21 cellular contexts compared by ENCODE assay signal in genomic region chr2:189849550-189849949, GRCh38.
DNase-seq lines count a peak whose midpoint lies in the region; ATAC-seq, FAIRE-seq and TF ChIP-seq lines count a peak whose summit lies in the region.
"Had no signal": no experiment of that assay in that cellular context is flagged by ENCODE, and none has a peak within 500 bp of the region (broad histone marks: within the 10 kb centered on the region; RNA-seq: fewer than 3 reads in every experiment).

No MANE protein-coding gene starts in this region.

- dilution Hi-C loops in keratinocyte (cut with MboI; ENCODE audit: extremely low pct_ligation_motif_present, low sequenced_read_pairs): no loop called here

- H3K36me3 ChIP-seq in PC-3 (ENCODE audit: low read depth, low read length) (no peaks in the 10 kb centered on the region), endodermal cell (ENCODE audit: control insufficient read depth, insufficient read depth, low read length) (peaks cover 55% of the 10 kb centered on the region), keratinocyte (ENCODE audit: control insufficient read depth in 2 of 2, extremely low read depth in 1 of 2, insufficient read depth in 2 of 2, low read length in 2 of 2) (no peaks in the 10 kb centered on the region), esophagus squamous epithelium (peaks cover 0 to 58% (median 0%) of the 10 kb centered on the region in 3 donors)

- H3K18ac ChIP-seq in H9 (ENCODE audit: insufficient read length, low read depth, low read length): no peak overlapping the region

- no peak overlapping the region for H3K27ac ChIP-seq in H9 (ENCODE audit: insufficient read length, low read depth, low read length)
- H3K27ac ChIP-seq in PC-3 (ENCODE audit: low read length): no peak overlapping the region
- H3K27ac ChIP-seq in endodermal cell (ENCODE audit: low read depth, low read length): no peak overlapping the region
- H3K27ac ChIP-seq in keratinocyte (ENCODE audit: control insufficient read depth, insufficient read depth, low read length): no peak overlapping the region
- H3K27ac ChIP-seq in esophagus squamous epithelium: no peak overlapping the region
- H3K27ac ChIP-seq: A549, HL-60 had no signal

- H3K4me3 ChIP-seq in PC-3 (ENCODE audit: low read length) (no peak overlapping the region), endodermal cell (ENCODE audit: low read length) (no peak overlapping the region), keratinocyte (ENCODE audit: control insufficient read depth in 2 of 3, extremely low read depth in 1 of 3, insufficient read depth in 2 of 3, low read depth in 1 of 3, low read length in 3 of 3) (no peak overlapping the region), esophagus squamous epithelium (no peak overlapping the region)
- H3K4me3 ChIP-seq: A549 had no signal

- H3K9me2 ChIP-seq in PC-3 (replicated peaks; ENCODE audit: low read length): no peaks in the 10 kb centered on the region

- no peak overlapping the region for H3T11ph ChIP-seq in H9 (ENCODE audit: low read length)

- H3K79me2 ChIP-seq in H9 (ENCODE audit: insufficient read depth, low read length): no peaks in the 10 kb centered on the region
- H3K79me2 ChIP-seq in PC-3 (ENCODE audit: low read length): no peaks in the 10 kb centered on the region
- no peaks in the 10 kb centered on the region for H3K79me2 ChIP-seq in keratinocyte (ENCODE audit: control insufficient read depth, insufficient read depth, low read length)

- H3K4me1 ChIP-seq in H9 (ENCODE audit: insufficient read depth, low read length): no peaks in the 10 kb centered on the region; the same call in 1 of the 2 replicates
- no peaks in the 10 kb centered on the region for H3K4me1 ChIP-seq in PC-3 (ENCODE audit: insufficient read depth, low read length)
- peaks cover 2% of the 10 kb centered on the region for H3K4me1 ChIP-seq in endodermal cell (ENCODE audit: control insufficient read depth, insufficient read depth, low read length)
- peaks cover 5% of the 10 kb centered on the region for H3K4me1 ChIP-seq in keratinocyte (ENCODE audit: control insufficient read depth, extremely low read depth, insufficient read depth, low read length)
- H3K4me1 ChIP-seq in esophagus squamous epithelium: no peaks in the 10 kb centered on the region
- H3K4me1 ChIP-seq: BE2C had no signal

- H3K9me3 Mint-ChIP-seq in H9 (no peaks in the 10 kb centered on the region), endodermal cell (no peaks in the 10 kb centered on the region)
- no peaks in the 10 kb centered on the region for H3K9me3 Mint-ChIP-seq in activated naive CD4-positive, alpha-beta T cell treated with anti-CD3 and anti-CD28 coated beads, Interleukin-2, amount 50 U/mL, for 72 hours
- H3K9me3 Mint-ChIP-seq: CD14-positive monocyte; CD8-positive, alpha-beta T cell; HFFc6 had no signal

- no peak for TF ChIP-seq POLR2A in esophagus squamous epithelium (IDR thresholded peaks at IDR 0.05)

- H3K27ac Mint-ChIP-seq in H9 (peak overlapping the region in 2 of 3 experiments; percentile 8 to 67; a peak in 1 of 7 replicates), endodermal cell (peak overlapping the region; percentile 40)
- H3K27ac Mint-ChIP-seq in activated naive CD4-positive, alpha-beta T cell treated with anti-CD3 and anti-CD28 coated beads, Interleukin-2, amount 50 U/mL, for 72 hours: no peak overlapping the region
- H3K27ac Mint-ChIP-seq: CD8-positive, alpha-beta T cell; HFFc6 had no signal

- H3K23ac ChIP-seq in H9 (ENCODE audit: insufficient read length, low read depth, low read length): no peak overlapping the region

- CTCF ChIA-PET in PC-3 (lab: Charles Lee): no interaction called here

- H2BK20ac ChIP-seq in H9 (ENCODE audit: low read depth, low read length, poor library complexity, severe bottlenecking): no peak overlapping the region

- H2AFZ ChIP-seq in H9 (ENCODE audit: low read length) (no peak overlapping the region), PC-3 (ENCODE audit: low read length) (no peak overlapping the region), keratinocyte (ENCODE audit: control insufficient read depth, low read length) (no peak overlapping the region)

- no TSS peak for BruUV-seq in PC-3 (replicated peaks; lab: Mats Ljungman, UMichigan)

- FAIRE-seq in keratinocyte (lab: Jason Lieb, UNC): no peak
- FAIRE-seq: A549, G401.6, GM12891, H1 had no signal

- peak; percentile 49 for ATAC-seq in PC-3
- ATAC-seq in activated naive CD4-positive, alpha-beta T cell treated with anti-CD3 and anti-CD28 coated beads, Interleukin-2, amount 50 U/mL, for 72 hours: no peak
- ATAC-seq in GM21737 (IDR thresholded peaks at IDR 0.05; ENCODE audit: unreplicated experiment): no peak
- ATAC-seq: A549; CD8-positive, alpha-beta T cell had no signal

- H2BK5ac ChIP-seq in H9 (ENCODE audit: insufficient read length, low read length): no peak overlapping the region

- peaks cover 2% of the 10 kb centered on the region for H3K9me1 ChIP-seq in keratinocyte (ENCODE audit: control insufficient read depth, extremely low read depth, insufficient read depth, low read length)

- no peaks in the 10 kb centered on the region for H3K23me2 ChIP-seq in H9 (ENCODE audit: insufficient read length, low read depth, low read length, poor library complexity, severe bottlenecking)

- WGBS in H9 (ENCODE audit: extremely low coverage, insufficient read length, low lambda C conversion rate): no CpG with 5 or more reads among the region's 2 CpGs
- 94% methylated on average over 2 of the region's 2 CpGs; no CpG with 5 or more reads in 1 of the 2 experiments for WGBS in endodermal cell (ENCODE audit: insufficient coverage in 1 of 2, insufficient read length in 1 of 2), 2 experiments
- 38 to 55% methylated on average over 2 of the region's 2 CpGs for WGBS in esophagus squamous epithelium, 2 donors

- H4K20me1 ChIP-seq in H9 (ENCODE audit: control insufficient read depth, insufficient read depth, insufficient read length): no peaks in the 10 kb centered on the region
- no peaks in the 10 kb centered on the region for H4K20me1 ChIP-seq in PC-3 (ENCODE audit: low read length)
- no peaks in the 10 kb centered on the region for H4K20me1 ChIP-seq in keratinocyte (ENCODE audit: control insufficient read depth, extremely low read depth, insufficient read depth, low read length)

- H3F3A ChIP-seq in PC-3 (ENCODE audit: low read length, unreplicated experiment): no peaks in the 10 kb centered on the region

- no peak overlapping the region for H3K4me3 Mint-ChIP-seq in H9
- no peak overlapping the region for H3K4me3 Mint-ChIP-seq in endodermal cell
- H3K4me3 Mint-ChIP-seq: CD14-positive monocyte; CD8-positive, alpha-beta T cell; HFFc6 had no signal

- DNase-seq in H9 (no peak), PC-3 (peak; percentile 19), endodermal cell (no peak), keratinocyte (ENCODE audit: low read depth, low spot score) (peak; percentile 0), esophagus squamous epithelium (lab: John Stamatoyannopoulos, UW) (no peak)
- DNase-seq in activated naive CD4-positive, alpha-beta T cell treated with anti-CD3 and anti-CD28 coated beads, Interleukin-2, amount 50 U/mL, for 72 hours (ENCODE audit: low spot score in 2 of 2): no peak
- DNase-seq: BE2C; CD8-positive, alpha-beta T cell; COR-L47; DMS153; DMS79 treated with DMSO at 0.1 percent for 48 hours; EL; HCEC 1CT; HFFc6 had no signal

- peaks cover 23 to 38% of the 10 kb centered on the region in 2 experiments for H3K4me1 Mint-ChIP-seq in H9
- H3K4me1 Mint-ChIP-seq in endodermal cell: peaks cover 18% of the 10 kb centered on the region
- H3K4me1 Mint-ChIP-seq: CD14-positive monocyte had no signal

- H3K27me3 Mint-ChIP-seq in H9 (ENCODE audit: low read depth) (no peaks in the 10 kb centered on the region), endodermal cell (ENCODE audit: insufficient read depth) (no peaks in the 10 kb centered on the region)

- no peaks in the 10 kb centered on the region for H3K27me3 ChIP-seq in H9 (ENCODE audit: insufficient read depth, low read length)
- no peaks in the 10 kb centered on the region for H3K27me3 ChIP-seq in PC-3 (ENCODE audit: low read length)
- H3K27me3 ChIP-seq in endodermal cell (ENCODE audit: control insufficient read depth, insufficient read depth, low read length, poor library complexity, severe bottlenecking): no peaks in the 10 kb centered on the region
- no peaks in the 10 kb centered on the region for H3K27me3 ChIP-seq in keratinocyte (ENCODE audit: control insufficient read depth, extremely low read depth, insufficient read depth, low read length)
- no peaks in the 10 kb centered on the region for H3K27me3 ChIP-seq in esophagus squamous epithelium
- H3K27me3 ChIP-seq: BE2C had no signal

- no peak overlapping the region for H2BK15ac ChIP-seq in H9 (ENCODE audit: low read depth, low read length)

- H3K14ac ChIP-seq in H9 (ENCODE audit: insufficient read depth, low read length): no peak overlapping the region

- no peak overlapping the region for H4K8ac ChIP-seq in H9 (replicated peaks; ENCODE audit: insufficient read length, low read depth, low read length)

- H2AK5ac ChIP-seq in H9 (ENCODE audit: insufficient read length, low read length): no peak overlapping the region

- intact Hi-C loops in PC-3 (cut with micrococcal nuclease) (no loop called here), esophagus squamous epithelium (cut with DNase I) (no loop called here)

- no peak overlapping the region for H3K56ac ChIP-seq in H9 (ENCODE audit: insufficient read length, low read depth, low read length)

- H3K79me1 ChIP-seq in H9 (ENCODE audit: insufficient read depth, low read depth, low read length, poor library complexity, severe bottlenecking): no peaks in the 10 kb centered on the region

- no peak for TF ChIP-seq CTCF in H9 (conservative IDR thresholded peaks at IDR 0.05)
- no peak for TF ChIP-seq CTCF in PC-3 (conservative IDR thresholded peaks at IDR 0.05; ENCODE audit: low read depth, low read length)
- no peak for TF ChIP-seq CTCF in endodermal cell (conservative IDR thresholded peaks at IDR 0.05)
- TF ChIP-seq CTCF in keratinocyte (optimal IDR thresholded peaks at IDR 0.05 in 1 of 3, IDR thresholded peaks at IDR 0.05 in 1 of 3, conservative IDR thresholded peaks at IDR 0.05 in 1 of 3; ENCODE audit: extremely low read depth in 1 of 3, insufficient read depth in 2 of 3, low read length in 3 of 3): no peak
- no peak for TF ChIP-seq CTCF in esophagus squamous epithelium (IDR thresholded peaks at IDR 0.05)

- no peak overlapping the region for H3K4ac ChIP-seq in H9 (ENCODE audit: low read depth, low read length)

- H3K9me3 ChIP-seq in H9 (ENCODE audit: control insufficient read depth, low read depth, low read length) (no peaks in the 10 kb centered on the region), PC-3 (ENCODE audit: low read length) (no peaks in the 10 kb centered on the region), endodermal cell (ENCODE audit: control insufficient read depth, low read length) (no peaks in the 10 kb centered on the region), keratinocyte (ENCODE audit: control insufficient read depth, low read depth, low read length) (no peaks in the 10 kb centered on the region), esophagus squamous epithelium (no peaks in the 10 kb centered on the region)
- H3K9me3 ChIP-seq: A549, BE2C had no signal

- H3K36me3 Mint-ChIP-seq in H9 (ENCODE audit: insufficient read depth in 1 of 3, low read depth in 3 of 3) (peaks cover 10 to 36% (median 33%) of the 10 kb centered on the region in 3 experiments; a peak in 6 of 7 replicates), endodermal cell (ENCODE audit: low read depth) (peaks cover 31% of the 10 kb centered on the region)
- H3K36me3 Mint-ChIP-seq in activated naive CD4-positive, alpha-beta T cell treated with anti-CD3 and anti-CD28 coated beads, Interleukin-2, amount 50 U/mL, for 72 hours: peaks cover 11 to 22% of the 10 kb centered on the region in 2 donors

- H3K4me2 ChIP-seq in H9 (ENCODE audit: insufficient read depth, insufficient read length, low read length): no peak overlapping the region
- no peak overlapping the region for H3K4me2 ChIP-seq in PC-3 (ENCODE audit: low read length)
- H3K4me2 ChIP-seq in keratinocyte (ENCODE audit: control insufficient read depth, extremely low read depth, insufficient read depth, low read depth, low read length): no peak overlapping the region
- H3K4me2 ChIP-seq: A549 had no signal

- H2BK12ac ChIP-seq in H9 (ENCODE audit: insufficient read length, low read depth, low read length): no peak overlapping the region

- POLR2A ChIA-PET in PC-3 (lab: Charles Lee; ENCODE audit: unreplicated experiment): no interaction called here

- no peak overlapping the region for H3K9ac ChIP-seq in H9 (ENCODE audit: extremely low read depth, insufficient read length, low read length)
- no peak overlapping the region for H3K9ac ChIP-seq in PC-3 (ENCODE audit: low read length)
- no peak overlapping the region for H3K9ac ChIP-seq in endodermal cell (ENCODE audit: extremely low read depth, low read length, poor library complexity, severe bottlenecking)
- no peak overlapping the region for H3K9ac ChIP-seq in keratinocyte (ENCODE audit: control insufficient read depth, extremely low read depth, insufficient read depth, low read length)

- no peak overlapping the region for H4K5ac ChIP-seq in H9 (ENCODE audit: insufficient read length, low read depth, low read length)

- no peak overlapping the region for H2BK120ac ChIP-seq in H9 (ENCODE audit: low read depth, low read length, poor library complexity, severe bottlenecking)

- H4K91ac ChIP-seq in H9 (ENCODE audit: insufficient read length, low read depth, low read length): no peak overlapping the region

Comparison
In these comparisons a context has a peak if more than half of its experiments do, and no peak if none do; other contexts are left out.
1. DNase-seq: peak in PC-3 (single experiment) and keratinocyte (single experiment); none in H9 (single experiment), endodermal cell (single experiment), esophagus squamous epithelium (single experiment) and activated naive CD4-positive, alpha-beta T cell treated with anti-CD3 and anti-CD28 coated beads, Interleukin-2, amount 50 U/mL, for 72 hours (0 of 2).
2. H3K27ac Mint-ChIP-seq: peak in H9 (2 of 3) and endodermal cell (single experiment); none in activated naive CD4-positive, alpha-beta T cell treated with anti-CD3 and anti-CD28 coated beads, Interleukin-2, amount 50 U/mL, for 72 hours (0 of 2).